Comparison of ENCODE assay signal across 22 cellular contexts in genomic region chr7:34225193-34225592, GRCh38.
DNase-seq lines count a peak whose midpoint lies in the region; ATAC-seq and TF ChIP-seq lines count a peak whose summit lies in the region.
"Had no signal": no experiment of that assay in that cellular context is flagged by ENCODE, and none has a peak within 500 bp of the region (broad histone marks: within the 10 kb centered on the region; RNA-seq: fewer than 3 reads in every experiment).

No MANE protein-coding gene starts in this region.

- DNase-seq in ELF-1 (ENCODE audit: low read depth, low spot score) (peak; percentile 62), NCI-H128 (lab: John Stamatoyannopoulos, UW; ENCODE audit: unreplicated experiment) (peak; percentile 75), NCI-H69 (lab: John Stamatoyannopoulos, UW) (peak; percentile 64), endodermal cell (peak; percentile 65), NCI-H2107 treated with DMSO at 0.1 percent for 48 hours (lab: John Stamatoyannopoulos, UW; ENCODE audit: unreplicated experiment) (no peak), mucosa of descending colon (no peak)
- no peak for DNase-seq in activated CD4-positive, alpha-beta T cell treated with anti-CD3 and anti-CD28 coated beads for 48 hours
- DNase-seq: DMS79, GOT3, MG63, NCI-H146, NCI-H2029, NCI-H2171 treated with DMSO at 0.1 percent for 48 hours, NCI-H446 treated with DMSO at 0.1 percent for 48 hours, NCI-H82 had no signal

- H3K27me3 Mint-ChIP-seq in endodermal cell (ENCODE audit: insufficient read depth), result peaks cover 8% of the 10 kb centered on the region
- H3K27me3 Mint-ChIP-seq: B cell had no signal

- H3K9me3 ChIP-seq in endodermal cell (ENCODE audit: control insufficient read depth, low read length), result no peaks in the 10 kb centered on the region
- no peaks in the 10 kb centered on the region for H3K9me3 ChIP-seq in mucosa of descending colon
- H3K9me3 ChIP-seq: MG63, SJSA1 had no signal

- intact Hi-C loops in mucosa of descending colon (cut with DNase I, micrococcal nuclease), result no loop called here

- H3K27ac ChIP-seq in endodermal cell (ENCODE audit: low read depth, low read length), result no peak overlapping the region
- H3K27ac ChIP-seq: A549, SJSA1 had no signal

- H3K4me1 Mint-ChIP-seq in endodermal cell, result peaks cover 10% of the 10 kb centered on the region
- H3K4me1 Mint-ChIP-seq: B cell had no signal

- peaks cover 8% of the 10 kb centered on the region for H3K9me3 Mint-ChIP-seq in endodermal cell

- H3K4me3 Mint-ChIP-seq in endodermal cell, result no peak overlapping the region
- H3K4me3 Mint-ChIP-seq: B cell had no signal

- H3K36me3 ChIP-seq in endodermal cell (ENCODE audit: control insufficient read depth, insufficient read depth, low read length) (no peaks in the 10 kb centered on the region), mucosa of descending colon (ENCODE audit: low read depth) (no peaks in the 10 kb centered on the region)
- H3K36me3 ChIP-seq: MG63, SJSA1 had no signal

- H3K4me1 ChIP-seq in endodermal cell (ENCODE audit: control insufficient read depth, insufficient read depth, low read length) (no peaks in the 10 kb centered on the region), mucosa of descending colon (ENCODE audit: low read depth) (no peaks in the 10 kb centered on the region)
- H3K4me1 ChIP-seq: SJSA1 had no signal

- H3K27me3 ChIP-seq in endodermal cell (ENCODE audit: control insufficient read depth, insufficient read depth, low read length, poor library complexity, severe bottlenecking), result no peaks in the 10 kb centered on the region

- 71 to 73% methylated on average over 3 to 5 of the region's 5 CpGs for WGBS in endodermal cell (ENCODE audit: insufficient coverage in 1 of 2, insufficient read length in 1 of 2), 2 experiments

- no peak overlapping the region for H3K27ac Mint-ChIP-seq in endodermal cell
- H3K27ac Mint-ChIP-seq: B cell had no signal

- H3K9ac ChIP-seq in endodermal cell (ENCODE audit: extremely low read depth, low read length, poor library complexity, severe bottlenecking), result no peak overlapping the region

- peaks cover 2% of the 10 kb centered on the region for H3K36me3 Mint-ChIP-seq in endodermal cell (ENCODE audit: low read depth)

- TF ChIP-seq CTCF in endodermal cell (conservative IDR thresholded peaks at IDR 0.05) (no peak), mucosa of descending colon (IDR thresholded peaks at IDR 0.05) (no peak)

- no peak for ATAC-seq in mucosa of descending colon
- no peak for ATAC-seq in GM21717 (IDR thresholded peaks at IDR 0.05; ENCODE audit: unreplicated experiment)
- ATAC-seq: A549, HepG2, K562, Right ventricle myocardium inferior had no signal

- no peak overlapping the region for H3K4me3 ChIP-seq in endodermal cell (ENCODE audit: low read length)
- no peak overlapping the region for H3K4me3 ChIP-seq in mucosa of descending colon
- H3K4me3 ChIP-seq: A549, K562, MG63, SJSA1 had no signal

Comparison
In these comparisons a context has a peak if more than half of its experiments do, and no peak if none do; other contexts are left out.
1. DNase-seq: peak in ELF-1 (single experiment), NCI-H128 (single experiment), NCI-H69 (single experiment) and endodermal cell (single experiment); none in NCI-H2107 treated with DMSO at 0.1 percent for 48 hours (single experiment), mucosa of descending colon (0 of 3) and activated CD4-positive, alpha-beta T cell treated with anti-CD3 and anti-CD28 coated beads for 48 hours (single experiment).